Comparison of ENCODE assay signal across 22 cellular contexts in the genomic region with DNA sequence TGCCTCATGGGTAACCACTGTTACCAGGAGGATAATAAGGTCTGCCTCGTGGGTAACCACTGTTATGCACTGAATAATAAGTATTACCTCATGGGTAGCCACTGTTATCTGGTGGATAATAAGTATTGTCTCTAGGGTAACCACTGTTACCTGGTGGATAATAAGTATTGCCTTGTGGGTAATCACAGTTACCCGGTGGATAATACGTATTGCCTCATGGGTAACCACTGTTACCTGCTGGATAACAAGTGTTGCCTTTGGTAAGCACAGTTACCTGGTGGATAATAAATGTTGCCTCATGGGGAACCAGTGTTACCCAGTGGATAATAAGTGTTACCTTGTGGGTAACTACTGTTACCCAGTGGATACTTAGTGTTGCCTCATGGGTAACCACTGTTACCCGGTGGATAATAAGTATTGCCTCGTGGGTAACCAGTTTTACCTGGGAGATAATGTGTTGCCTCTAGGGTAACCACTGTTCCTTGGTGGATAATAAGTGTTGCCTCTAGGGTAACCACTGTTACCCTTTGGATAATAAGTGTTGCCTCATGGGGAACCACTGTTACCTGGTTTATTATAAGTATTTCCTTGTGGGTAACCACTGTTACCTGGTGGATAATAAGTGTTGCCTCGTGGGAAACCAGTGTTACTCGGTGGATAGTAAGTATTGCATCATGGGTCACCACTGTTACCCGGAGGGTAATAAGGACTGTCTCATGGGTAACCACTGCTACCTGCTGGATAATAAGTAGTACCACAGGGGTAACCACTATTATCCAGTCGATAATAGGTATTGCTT. TPM values are rescaled to one million over a fixed set of nuclear protein-coding genes. Genes with fewer than 3 reads are reported as not detected.
DNase-seq lines count a peak whose midpoint lies in the region; ATAC-seq, FAIRE-seq and TF ChIP-seq lines count a peak whose summit lies in the region.
"Had no signal": no experiment of that assay in that cellular context is flagged by ENCODE, and none has a peak within 500 bp of the region (broad histone marks: within the 10 kb centered on the region; RNA-seq: fewer than 3 reads in every experiment).

No MANE protein-coding gene starts in this region.

- no peak overlapping the region for H3K56ac ChIP-seq in IMR-90 (ENCODE audit: extremely low read depth, insufficient read depth, low read length)

- no peak overlapping the region for H3K4me3 ChIP-seq in IMR-90 (ENCODE audit: insufficient read depth, low read depth, low read length)
- no peak overlapping the region for H3K4me3 ChIP-seq in liver (ENCODE audit: low read depth in 1 of 3, low read length in 3 of 3)
- H3K4me3 ChIP-seq in spleen, result no peak overlapping the region
- H3K4me3 ChIP-seq: HAP-1, suprapubic skin had no signal

- H3K36me3 Mint-ChIP-seq in chondrocyte (ENCODE audit: low read depth), result no peaks in the 10 kb centered on the region
- H3K36me3 Mint-ChIP-seq: activated naive CD8-positive, alpha-beta T cell treated with anti-CD3 and anti-CD28 coated beads, Interleukin-2, amount 10 ng/mL, durations not matched to agents 7 days and 5 days; T-cell had no signal

- TF ChIP-seq RAD21 in IMR-90 (IDR thresholded peaks at IDR 0.05; ENCODE audit: low read length) (peak; percentile 22), liver (IDR thresholded peaks at IDR 0.05) (peak; percentile 65 to 67)

- H3K36me3 ChIP-seq in IMR-90 (ENCODE audit: control insufficient read depth, insufficient read depth, low read length) (no peaks in the 10 kb centered on the region), liver (ENCODE audit: control insufficient read depth in 4 of 4, insufficient read depth in 3 of 4, low read depth in 1 of 4, low read length in 3 of 4) (no peaks in the 10 kb centered on the region), spleen (no peaks in the 10 kb centered on the region)
- H3K36me3 ChIP-seq: brain microvascular endothelial cell, HAP-1, suprapubic skin had no signal

- no peaks in the 10 kb centered on the region for H3K27me3 Mint-ChIP-seq in chondrocyte (ENCODE audit: low read depth)
- H3K27me3 Mint-ChIP-seq: activated CD4-positive, alpha-beta T cell treated with anti-CD3 and anti-CD28 coated beads, Interleukin-2, amount 10 ng/mL, durations not matched to agents 24 days and 14 days; activated naive CD8-positive, alpha-beta T cell treated with anti-CD3 and anti-CD28 coated beads, Interleukin-2, amount 10 ng/mL, durations not matched to agents 7 days and 5 days; CD4-positive, alpha-beta T cell; T-cell had no signal

- POLR2A ChIA-PET in IMR-90 (lab: Charles Lee; ENCODE audit: unreplicated experiment), result no interaction called here

- no peak overlapping the region for H2BK15ac ChIP-seq in IMR-90 (ENCODE audit: low read depth, low read length)

- H3K27ac ChIP-seq in IMR-90 (ENCODE audit: insufficient read depth, low read length), result no peak overlapping the region
- no peak overlapping the region for H3K27ac ChIP-seq in liver (ENCODE audit: low read depth in 1 of 2, low read length in 2 of 2)
- no peak overlapping the region for H3K27ac ChIP-seq in spleen
- H3K27ac ChIP-seq: brain microvascular endothelial cell, suprapubic skin had no signal

- no peak overlapping the region for H4K5ac ChIP-seq in IMR-90 (ENCODE audit: low read depth, low read length)

- no peak overlapping the region for H4K8ac ChIP-seq in IMR-90 (ENCODE audit: low read depth in 2 of 2, low read length in 2 of 2)

- no peak overlapping the region for H2AFZ ChIP-seq in IMR-90 (replicated peaks; ENCODE audit: low read length, poor library complexity)

- H3K9ac ChIP-seq in IMR-90 (ENCODE audit: low read depth, low read length) (no peak overlapping the region), liver (ENCODE audit: low read depth in 1 of 2, low read length in 2 of 2) (no peak overlapping the region)

- BruUV-seq in IMR-90 (replicated peaks; lab: Mats Ljungman, UMichigan), result no TSS peak

- FAIRE-seq in D721Med (lab: Jason Lieb, UNC), result no peak

- no peak overlapping the region for H3K14ac ChIP-seq in IMR-90 (replicated peaks; ENCODE audit: low read depth, low read length)

- H3K23ac ChIP-seq in IMR-90 (ENCODE audit: low read depth, low read length), result no peak overlapping the region

- no peak overlapping the region for H2BK120ac ChIP-seq in IMR-90 (ENCODE audit: low read depth, low read length)

- 60% methylated on average over 4 of the region's 9 CpGs; no CpG with 5 or more reads in 1 of the 2 experiments for whole genome bisulfite sequencing in IMR-90 (ENCODE audit: extremely low coverage in 2 of 2, insufficient read length in 1 of 2), 2 experiments
- 74% methylated on average over 9 of the region's 9 CpGs for WGBS in liver
- 83 to 91% (median 86%) methylated on average over 9 of the region's 9 CpGs for WGBS in spleen, 5 donors

- H3K27ac Mint-ChIP-seq in chondrocyte (ENCODE audit: unreplicated experiment), result no peak overlapping the region
- H3K27ac Mint-ChIP-seq: activated CD4-positive, alpha-beta T cell treated with anti-CD3 and anti-CD28 coated beads, Interleukin-2, amount 10 ng/mL, durations not matched to agents 24 days and 14 days; activated naive CD8-positive, alpha-beta T cell treated with anti-CD3 and anti-CD28 coated beads, Interleukin-2, amount 10 ng/mL, durations not matched to agents 7 days and 5 days; activated T-helper 2 cell treated with anti-CD3 and anti-CD28 coated beads, Interferon-gamma antibody, Interleukin-2, Interleukin-4, amounts not matched to agents 10 μg/mL and 5 μg/mL and 100 μg/mL, durations not matched to agents 14 hours and 24 hours and 36 hours; CD4-positive, alpha-beta T cell; T-cell had no signal

- H4K91ac ChIP-seq in IMR-90 (ENCODE audit: insufficient read depth, low read depth, low read length), result no peak overlapping the region

- DNase-seq in EL, result peak; percentile 6
- DNase-seq in IMR-90, result peak; percentile 3
- DNase-seq in chondrocyte (ENCODE audit: low spot score), result no peak
- no peak for DNase-seq in NCI-H748 treated with DMSO at 0.1 percent for 48 hours (lab: John Stamatoyannopoulos, UW)
- DNase-seq in activated CD8-positive, alpha-beta memory T cell treated with anti-CD3 and anti-CD28 coated beads for 24 hours, result no peak
- no peak for DNase-seq in spleen
- no peak for DNase-seq in D721Med (ENCODE audit: insufficient read length, low spot score)
- DNase-seq: activated naive CD8-positive, alpha-beta T cell treated with anti-CD3 and anti-CD28 coated beads, Interleukin-2, amount 10 ng/mL, durations not matched to agents 7 days and 5 days; brain microvascular endothelial cell; CD4-positive, alpha-beta T cell; NCI-H1048; NCI-H510A; SHP77 treated with DMSO at 0.1 percent for 48 hours; T-cell had no signal

- intact Hi-C loops in IMR-90 (cut with micrococcal nuclease), result loop anchor here (1.0 to 5.0 kb wide), 2 partner anchors 266 to 324 kb away; no protein-coding TSS in a partner anchor
- intact Hi-C loops in spleen (cut with DNase I; ENCODE audit: low total_unique reads), result loop anchor here (10.0 kb wide), 1 partner anchor 331 kb away; no protein-coding TSS in a partner anchor

- no peak overlapping the region for H2AK5ac ChIP-seq in IMR-90 (ENCODE audit: low read depth, low read length)

- no peaks in the 10 kb centered on the region for H3K79me1 ChIP-seq in IMR-90 (ENCODE audit: low read depth in 1 of 2, low read length in 2 of 2)

- no peaks in the 10 kb centered on the region for H4K20me1 ChIP-seq in IMR-90 (ENCODE audit: insufficient read depth, low read length)

- H3K9me3 Mint-ChIP-seq in chondrocyte (ENCODE audit: low read depth), result peaks cover 9% of the 10 kb centered on the region

- no peak for ATAC-seq in IMR-90 (ENCODE audit: low read depth)
- ATAC-seq: T-cell had no signal

- H3K4me1 ChIP-seq in IMR-90 (ENCODE audit: control insufficient read depth, insufficient read depth, low read length) (no peaks in the 10 kb centered on the region), liver (ENCODE audit: control insufficient read depth in 4 of 4, insufficient read depth in 4 of 4, low read length in 3 of 4) (no peaks in the 10 kb centered on the region), spleen (no peaks in the 10 kb centered on the region)
- H3K4me1 ChIP-seq: HAP-1, suprapubic skin had no signal

- TF ChIP-seq POLR2A in IMR-90 (IDR thresholded peaks at IDR 0.05; ENCODE audit: low read depth, low read length) (no peak), spleen (IDR thresholded peaks at IDR 0.05) (no peak)

- in situ Hi-C loops in IMR-90 (cut with MboI; ENCODE audit: low sequenced_read_pairs), result no loop called here

- H3K4me2 ChIP-seq in IMR-90 (ENCODE audit: low read depth, low read length), result no peak overlapping the region

- H3K9me3 ChIP-seq in IMR-90 (ENCODE audit: control insufficient read depth, insufficient read depth, low read length), result no peaks in the 10 kb centered on the region
- H3K9me3 ChIP-seq in liver (ENCODE audit: control insufficient read depth in 4 of 4, low read length in 3 of 4), result no peaks in the 10 kb centered on the region
- peaks cover 0 to 38% (median 15%) of the 10 kb centered on the region in 8 donors for H3K9me3 ChIP-seq in spleen
- H3K9me3 ChIP-seq: HAP-1, suprapubic skin had no signal

- no peak overlapping the region for H2BK5ac ChIP-seq in IMR-90 (ENCODE audit: low read depth, low read length, poor library complexity, severe bottlenecking)

- H3K9me1 ChIP-seq in IMR-90 (ENCODE audit: insufficient read depth, low read length), result no peaks in the 10 kb centered on the region

- no peak overlapping the region for H3K4ac ChIP-seq in IMR-90 (ENCODE audit: low read depth, low read length)

- H2AK9ac ChIP-seq in IMR-90 (replicated peaks; ENCODE audit: low read depth, low read length, poor library complexity), result no peak overlapping the region

- H2BK20ac ChIP-seq in IMR-90 (ENCODE audit: low read depth, low read length), result no peak overlapping the region

- CTCF ChIA-PET in IMR-90 (lab: Yijun Ruan, JAX), result no interaction called here

- dilution Hi-C loops in IMR-90 (cut with HindIII; ENCODE audit: low sequenced_read_pairs, unreplicated experiment), result no loop called here

- H3K4me1 Mint-ChIP-seq in chondrocyte (ENCODE audit: low read depth), result no peaks in the 10 kb centered on the region
- H3K4me1 Mint-ChIP-seq: activated CD4-positive, alpha-beta T cell treated with anti-CD3 and anti-CD28 coated beads, Interleukin-2, amount 10 ng/mL, durations not matched to agents 24 days and 14 days; activated naive CD8-positive, alpha-beta T cell treated with anti-CD3 and anti-CD28 coated beads, Interleukin-2, amount 10 ng/mL, durations not matched to agents 7 days and 5 days; T-cell had no signal

- no peaks in the 10 kb centered on the region for H3K27me3 ChIP-seq in IMR-90 (ENCODE audit: control insufficient read depth, insufficient read depth, low read length)
- no peaks in the 10 kb centered on the region for H3K27me3 ChIP-seq in liver (ENCODE audit: control insufficient read depth in 4 of 4, insufficient read depth in 4 of 4, low read length in 3 of 4)
- no peaks in the 10 kb centered on the region for H3K27me3 ChIP-seq in spleen (replicated peaks in 1 of 7)
- H3K27me3 ChIP-seq: brain microvascular endothelial cell, suprapubic skin had no signal

- TF ChIP-seq CTCF in IMR-90 (conservative IDR thresholded peaks at IDR 0.05; ENCODE audit: low read depth, low read length), result 0 out of 2 replicates have a peak, but pooled peaks have one; percentile 15
- TF ChIP-seq CTCF in chondrocyte (IDR thresholded peaks at IDR 0.05), result peak; percentile 15
- peak; percentile 30 for TF ChIP-seq CTCF in liver (IDR thresholded peaks at IDR 0.05; ENCODE audit: low read depth, low read length, missing input control)
- TF ChIP-seq CTCF in spleen (IDR thresholded peaks at IDR 0.05 in 8 of 11, conservative IDR thresholded peaks at IDR 0.05 in 3 of 11), result peak in 1 of 11 experiments; percentile 5
- no peak for TF ChIP-seq CTCF in D721Med (IDR thresholded peaks at IDR 0.05; ENCODE audit: insufficient read depth, missing control alignments)

- H3K18ac ChIP-seq in IMR-90 (ENCODE audit: low read depth, low read length), result no peak overlapping the region

- H3K4me3 Mint-ChIP-seq in chondrocyte (ENCODE audit: unreplicated experiment), result no peak overlapping the region
- H3K4me3 Mint-ChIP-seq: activated CD4-positive, alpha-beta T cell treated with anti-CD3 and anti-CD28 coated beads, Interleukin-2, amount 10 ng/mL, durations not matched to agents 24 days and 14 days; activated naive CD8-positive, alpha-beta T cell treated with anti-CD3 and anti-CD28 coated beads, Interleukin-2, amount 10 ng/mL, durations not matched to agents 7 days and 5 days; CD4-positive, alpha-beta T cell; T-cell had no signal

RNA-seq across cellular contexts. Expression of gene NXPE4, which starts 10.6 kb away (rescaled TPM):
- total RNA-seq in IMR-90 (2012; rRNA removed) (not detected in 2 replicates), chondrocyte (not detected in 3 replicates), liver (not detected), spleen (under 1 TPM in 2 of 7 donors, not detected in 5; 0.25 to 0.28 TPM)
- polyA plus RNA-seq in IMR-90 (2012; rRNA removed) (not detected in 2 replicates), liver (not detected), spleen (under 1 TPM in 1 of 3 donors, not detected in 2; 0.07 TPM)
- not detected in 2 replicates for polyA plus RNA-seq in IMR-90 (2012; cell fraction: cytosol; rRNA removed)
- polyA plus RNA-seq in IMR-90 (2012; cell fraction: nucleus; rRNA removed; ENCODE audit: low replicate concordance), result not detected in 2 replicates
- total RNA-seq: activated CD4-positive, alpha-beta T cell treated with anti-CD3 and anti-CD28 coated beads, Interleukin-2, amount 10 ng/mL, durations not matched to agents 24 days and 14 days; activated naive CD8-positive, alpha-beta T cell treated with anti-CD3 and anti-CD28 coated beads, Interleukin-2, amount 10 ng/mL, durations not matched to agents 7 days and 5 days; activated T-helper 2 cell treated with anti-CD3 and anti-CD28 coated beads, Interferon-gamma antibody, Interleukin-2, Interleukin-4, amounts not matched to agents 10 μg/mL and 5 μg/mL and 100 μg/mL, durations not matched to agents 14 hours and 24 hours and 36 hours; CD4-positive, alpha-beta T cell; lower leg skin; renal cortical epithelial cell; suprapubic skin; T-cell had no signal

RNA-seq across cellular contexts. Expression of gene NXPE1, which starts 46.5 kb away (rescaled TPM):
- not detected in 2 replicates for total RNA-seq in IMR-90 (2012; rRNA removed)
- not detected in 2 replicates for polyA plus RNA-seq in IMR-90 (2012; rRNA removed)
- not detected in 2 replicates for polyA plus RNA-seq in IMR-90 (2012; cell fraction: cytosol; rRNA removed)
- polyA plus RNA-seq in IMR-90 (2012; cell fraction: nucleus; rRNA removed; ENCODE audit: low replicate concordance), result not detected in 2 replicates
- total RNA-seq in chondrocyte, result not detected in 3 replicates
- total RNA-seq in liver, result not detected
- polyA plus RNA-seq in liver, result not detected
- total RNA-seq in spleen, result under 1 TPM in 1 of 7 donors, not detected in 6; 0.46 TPM
- polyA plus RNA-seq in spleen, result not detected
- total RNA-seq: activated CD4-positive, alpha-beta T cell treated with anti-CD3 and anti-CD28 coated beads, Interleukin-2, amount 10 ng/mL, durations not matched to agents 24 days and 14 days; activated naive CD8-positive, alpha-beta T cell treated with anti-CD3 and anti-CD28 coated beads, Interleukin-2, amount 10 ng/mL, durations not matched to agents 7 days and 5 days; activated T-helper 2 cell treated with anti-CD3 and anti-CD28 coated beads, Interferon-gamma antibody, Interleukin-2, Interleukin-4, amounts not matched to agents 10 μg/mL and 5 μg/mL and 100 μg/mL, durations not matched to agents 14 hours and 24 hours and 36 hours; CD4-positive, alpha-beta T cell; lower leg skin; renal cortical epithelial cell; suprapubic skin; T-cell had no signal
- polyA plus RNA-seq: esophagus had no signal

Comparison
In these comparisons a context has a peak if more than half of its experiments do, and no peak if none do; other contexts are left out.
1. DNase-seq: peak in EL (single experiment) and IMR-90 (single experiment); none in chondrocyte (single experiment), NCI-H748 treated with DMSO at 0.1 percent for 48 hours (single experiment), activated CD8-positive, alpha-beta memory T cell treated with anti-CD3 and anti-CD28 coated beads for 24 hours (single experiment), spleen (single experiment) and D721Med (single experiment).